8 cellular contexts compared by ENCODE assay signal in the genomic region with DNA sequence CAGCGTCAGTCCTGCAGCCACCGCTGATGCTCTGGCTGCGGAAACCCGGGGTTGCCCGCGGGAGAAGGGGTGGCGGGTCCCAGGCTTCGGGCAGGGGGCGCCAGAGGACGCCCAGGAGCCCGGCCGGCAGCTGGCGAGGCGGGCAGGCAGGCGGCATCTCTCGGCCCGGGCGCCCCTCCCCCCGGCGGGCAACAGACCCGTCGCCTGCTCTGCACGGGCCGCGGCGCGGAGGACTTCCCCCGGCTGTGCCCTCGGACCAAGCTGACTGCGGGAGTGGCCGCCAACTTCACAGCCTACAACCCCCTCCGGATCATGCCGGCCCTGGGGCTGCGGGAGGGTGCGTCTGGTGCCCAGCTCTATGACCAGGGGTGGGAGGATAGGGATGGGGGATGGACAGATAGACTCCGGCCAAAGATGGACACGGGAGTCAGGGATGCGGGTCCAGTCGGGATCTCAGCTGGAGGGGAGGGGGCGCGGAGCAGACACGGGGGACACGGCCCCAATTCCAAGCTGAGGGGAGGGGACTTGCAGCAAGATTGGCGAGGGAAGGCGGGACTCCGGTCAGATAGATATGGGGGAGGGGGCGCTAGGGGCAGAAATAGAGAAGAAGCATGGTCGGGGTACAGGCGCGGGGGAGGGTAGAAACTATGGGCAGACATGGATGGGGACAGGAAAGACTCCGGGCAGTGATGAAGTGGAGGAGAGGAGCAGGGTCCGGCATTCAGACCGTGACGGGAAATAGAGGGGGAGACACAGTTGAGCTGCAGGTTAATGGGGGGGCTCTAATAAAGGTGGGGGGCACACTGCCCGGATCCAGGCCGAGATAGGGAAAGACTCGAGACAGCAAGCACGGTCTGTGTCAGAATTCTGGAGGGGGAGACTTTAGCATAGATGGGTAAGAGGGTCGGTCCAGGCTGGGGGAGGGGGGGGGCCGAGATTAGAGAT. TPM values are rescaled to one million over a fixed set of nuclear protein-coding genes. Genes with fewer than 3 reads are reported as not detected.
DNase-seq lines count a peak whose midpoint lies in the region; ATAC-seq, FAIRE-seq and TF ChIP-seq lines count a peak whose summit lies in the region.

No MANE protein-coding gene starts in this region.

- H3K4me2 ChIP-seq in SK-N-SH: peak overlapping the region; percentile 99

- H3K4me3 ChIP-seq in SK-N-SH (ENCODE audit: low read depth in 2 of 2, low read length in 1 of 2): peak overlapping the region; percentile 74 to 75
- H3K4me3 ChIP-seq in pancreas: peak overlapping the region in 2 of 4 donors; percentile 44 to 49
- peak overlapping the region; percentile 56 for H3K4me3 ChIP-seq in urinary bladder (ENCODE audit: low read depth, low read length)

- POLR2A ChIA-PET in SK-N-SH (lab: Yijun Ruan, JAX): interaction anchor here (0.9 to 6.5 kb wide), 7 partner anchors 9 to 118 kb away, joined by 3 to 58 read pairs (median 4); a partner anchor contains a TSS

- peak overlapping the region; percentile 84 for H3K4me3 Mint-ChIP-seq in activated naive CD4-positive, alpha-beta T cell treated with anti-CD3 and anti-CD28 coated beads, Interleukin-2, amount 50 U/mL, for 24 hours

- H3K4me1 ChIP-seq in SK-N-SH (ENCODE audit: control insufficient read depth in 1 of 2, insufficient read depth in 2 of 2, low read depth in 1 of 2, low read length in 1 of 2): peaks cover 27 to 66% of the 10 kb centered on the region in 2 experiments
- peaks cover 0 to 6% (median 0%) of the 10 kb centered on the region in 3 donors for H3K4me1 ChIP-seq in pancreas
- H3K4me1 ChIP-seq in urinary bladder (ENCODE audit: insufficient read depth): no peaks in the 10 kb centered on the region

- peaks cover 14% of the 10 kb centered on the region; the same call in 1 of the 2 replicates for H3K79me2 ChIP-seq in SK-N-SH (ENCODE audit: insufficient read depth)

- peak overlapping the region in 1 of 2 experiments; percentile 85; a peak in 2 of 4 replicates for H3K27ac ChIP-seq in SK-N-SH (ENCODE audit: low read depth in 2 of 2, low read length in 1 of 2)
- H3K27ac ChIP-seq in pancreas: no peak overlapping the region
- no peak overlapping the region for H3K27ac ChIP-seq in urinary bladder (ENCODE audit: low read depth)

- H4K20me1 ChIP-seq in SK-N-SH (ENCODE audit: insufficient read depth): peaks cover 8% of the 10 kb centered on the region; the same call in 1 of the 2 replicates

- no peaks in the 10 kb centered on the region for H3K27me3 ChIP-seq in SK-N-SH (ENCODE audit: insufficient read depth)
- H3K27me3 ChIP-seq in pancreas: peaks cover 0 to 8% (median 0%) of the 10 kb centered on the region in 4 donors

- peaks cover 25% of the 10 kb centered on the region for H3K4me1 Mint-ChIP-seq in activated naive CD4-positive, alpha-beta T cell treated with anti-CD3 and anti-CD28 coated beads, Interleukin-2, amount 50 U/mL, for 24 hours

- H2AFZ ChIP-seq in SK-N-SH (ENCODE audit: low read depth): peak overlapping the region; percentile 91

- TF ChIP-seq CTCF in LNCAP (IDR thresholded peaks at IDR 0.05) (peak; percentile 74), SK-N-SH (IDR thresholded peaks at IDR 0.05) (peak; percentile 62), pancreas (IDR thresholded peaks at IDR 0.05) (peak in 3 of 4 donors; percentile 52 to 59 (median 55))

- 2% methylated on average over 28 of the region's 60 CpGs for WGBS in SK-N-SH (ENCODE audit: low lambda C conversion rate)
- 1% methylated on average over 41 to 60 of the region's 60 CpGs for WGBS in pancreas, 2 donors
- 1% methylated on average over 60 of the region's 60 CpGs for WGBS in urinary bladder

- intact Hi-C loops in head of caudate nucleus (cut with DNase I): loop anchor here (2.0 to 10.0 kb wide), 2 partner anchors 26 to 202 kb away; no protein-coding TSS in a partner anchor
- intact Hi-C loops in pancreas (cut with DNase I): no loop called here

- peaks cover 1% of the 10 kb centered on the region for H3K27me3 Mint-ChIP-seq in activated naive CD4-positive, alpha-beta T cell treated with anti-CD3 and anti-CD28 coated beads, Interleukin-2, amount 50 U/mL, for 24 hours

- H3K9me3 Mint-ChIP-seq in activated naive CD4-positive, alpha-beta T cell treated with anti-CD3 and anti-CD28 coated beads, Interleukin-2, amount 50 U/mL, for 24 hours: no peaks in the 10 kb centered on the region

- no peak for FAIRE-seq in pancreas (lab: Jason Lieb, UNC)

- ATAC-seq in pancreas (peak; percentile 62 to 84 (median 80)), GM18517 (IDR thresholded peaks at IDR 0.05; ENCODE audit: unreplicated experiment) (no peak)

- peak; percentile 75 for TF ChIP-seq RAD21 in SK-N-SH (IDR thresholded peaks at IDR 0.05; ENCODE audit: low read length)

- peaks cover 5% of the 10 kb centered on the region for H3F3A ChIP-seq in SK-N-SH (replicated peaks; ENCODE audit: insufficient read depth)

- CTCF ChIA-PET in SK-N-SH (lab: Yijun Ruan, JAX): interaction anchor here (0.6 to 25.0 kb wide), 32 partner anchors 10 to 310 kb away, joined by 3 to 707 read pairs (median 5); a partner anchor contains a TSS

- TF ChIP-seq EP300 in SK-N-SH (IDR thresholded peaks at IDR 0.05; ENCODE audit: borderline replicate concordance in 1 of 2, low read depth in 1 of 2, low read length in 1 of 2): peak in 1 of 2 experiments; percentile 34; a peak in 1 of 4 replicates

- no peak overlapping the region for H3K27ac Mint-ChIP-seq in activated naive CD4-positive, alpha-beta T cell treated with anti-CD3 and anti-CD28 coated beads, Interleukin-2, amount 50 U/mL, for 24 hours

- peak overlapping the region; percentile 56 for H3K9ac ChIP-seq in SK-N-SH

- DNase-seq in DMS153 treated with DMSO at 0.1 percent for 48 hours (lab: John Stamatoyannopoulos, UW; ENCODE audit: unreplicated experiment) (peak; percentile 98), SK-N-SH (peak; percentile 97), head of caudate nucleus (peak; percentile 59 to 94 (median 86)), pancreas (peak; percentile 55 to 88 (median 78))

- H3K36me3 Mint-ChIP-seq in activated naive CD4-positive, alpha-beta T cell treated with anti-CD3 and anti-CD28 coated beads, Interleukin-2, amount 50 U/mL, for 24 hours: no peaks in the 10 kb centered on the region

- no peaks in the 10 kb centered on the region for H3K9me2 ChIP-seq in SK-N-SH

- no peaks in the 10 kb centered on the region for H3K36me3 ChIP-seq in SK-N-SH (replicated peaks in 1 of 2; ENCODE audit: control insufficient read depth in 1 of 2, insufficient read depth in 2 of 2, low read length in 1 of 2)
- H3K36me3 ChIP-seq in pancreas: no peaks in the 10 kb centered on the region
- no peaks in the 10 kb centered on the region for H3K36me3 ChIP-seq in urinary bladder (ENCODE audit: insufficient read depth)

- H3K9me3 ChIP-seq in SK-N-SH (no peaks in the 10 kb centered on the region), pancreas (no peaks in the 10 kb centered on the region)

TF ChIP-seq in SK-N-SH, 30 proteins besides CTCF, POLR2A, EP300 and RAD21:
- TF ChIP-seq SMC3 (IDR thresholded peaks at IDR 0.05; ENCODE audit: low read depth, low read length): peak; percentile 72; the same call in 1 of the 2 replicates
- 0 out of 2 replicates have a peak, but pooled peaks have one; percentile 39 for TF ChIP-seq RFX5 (IDR thresholded peaks at IDR 0.05; ENCODE audit: low read length)
- TF ChIP-seq CHD2 (IDR thresholded peaks at IDR 0.05; ENCODE audit: low read length, partially characterized antibody): peak; percentile 67
- peak; percentile 73 for TF ChIP-seq MXI1 (IDR thresholded peaks at IDR 0.05; ENCODE audit: low read depth, low read length)
- TF ChIP-seq FOXJ3 (CRISPR knock-in tag; IDR thresholded peaks at IDR 0.05): no peak
- TF ChIP-seq RCOR1 (IDR thresholded peaks at IDR 0.05; ENCODE audit: low read length): no peak

RNA-seq across cellular contexts. Expression of a gene that starts 1.1 kb away (rescaled TPM):
- polyA plus RNA-seq in SK-N-SH (2012; rRNA removed): 10.6 and 13.0 TPM in 2 replicates
- 4.3 and 8.4 TPM in 2 replicates for polyA plus RNA-seq in SK-N-SH (2012; cell fraction: cytosol; rRNA removed)
- 41.8 and 66.9 TPM in 2 replicates for polyA plus RNA-seq in SK-N-SH (2012; cell fraction: nucleus; rRNA removed)
- total RNA-seq in pancreas: 1 to 10 TPM in 1 of 6 donors, under 1 TPM in 5; 0.12 to 1.3 (median 0.43) TPM
- polyA plus RNA-seq in pancreas: under 1 TPM; 0.23 to 0.49 TPM
- 13.4 TPM for total RNA-seq in urinary bladder
- 6.1 TPM for polyA plus RNA-seq in urinary bladder

RNA-seq across cellular contexts. Expression of a gene that starts 52.8 kb away (rescaled TPM):
- polyA plus RNA-seq in SK-N-SH (2012; rRNA removed) (10.7 and 12.5 TPM in 2 replicates), pancreas (under 1 TPM in 1 of 2 donors, not detected in 1; 0.16 TPM), urinary bladder (5.7 TPM)
- polyA plus RNA-seq in SK-N-SH (2012; cell fraction: cytosol; rRNA removed): 3.8 and 5.7 TPM in 2 replicates
- 42.6 and 46.9 TPM in 2 replicates for polyA plus RNA-seq in SK-N-SH (2012; cell fraction: nucleus; rRNA removed)
- total RNA-seq in pancreas (under 1 TPM in 3 of 6 donors, not detected in 3; 0.06 to 0.69 (median 0.15) TPM), urinary bladder (0.90 TPM)

RNA-seq across cellular contexts. Expression of a gene that starts 59.2 kb away (rescaled TPM):
- 9.0 and 10.4 TPM in 2 replicates for polyA plus RNA-seq in SK-N-SH (2012; rRNA removed)
- 3.0 and 3.8 TPM in 2 replicates for polyA plus RNA-seq in SK-N-SH (2012; cell fraction: cytosol; rRNA removed)
- polyA plus RNA-seq in SK-N-SH (2012; cell fraction: nucleus; rRNA removed): 38.2 and 47.3 TPM in 2 replicates
- 10 to 100 TPM in 3 of 6 donors, 1 to 10 TPM in 3; 3.3 to 26.7 (median 8.0) TPM for total RNA-seq in pancreas
- polyA plus RNA-seq in pancreas: 10 to 100 TPM; 15.1 to 19.3 TPM
- 217 TPM for total RNA-seq in urinary bladder
- 166 TPM for polyA plus RNA-seq in urinary bladder
